Comparison of ENCODE assay signal across 10 cellular contexts in the genomic region with DNA sequence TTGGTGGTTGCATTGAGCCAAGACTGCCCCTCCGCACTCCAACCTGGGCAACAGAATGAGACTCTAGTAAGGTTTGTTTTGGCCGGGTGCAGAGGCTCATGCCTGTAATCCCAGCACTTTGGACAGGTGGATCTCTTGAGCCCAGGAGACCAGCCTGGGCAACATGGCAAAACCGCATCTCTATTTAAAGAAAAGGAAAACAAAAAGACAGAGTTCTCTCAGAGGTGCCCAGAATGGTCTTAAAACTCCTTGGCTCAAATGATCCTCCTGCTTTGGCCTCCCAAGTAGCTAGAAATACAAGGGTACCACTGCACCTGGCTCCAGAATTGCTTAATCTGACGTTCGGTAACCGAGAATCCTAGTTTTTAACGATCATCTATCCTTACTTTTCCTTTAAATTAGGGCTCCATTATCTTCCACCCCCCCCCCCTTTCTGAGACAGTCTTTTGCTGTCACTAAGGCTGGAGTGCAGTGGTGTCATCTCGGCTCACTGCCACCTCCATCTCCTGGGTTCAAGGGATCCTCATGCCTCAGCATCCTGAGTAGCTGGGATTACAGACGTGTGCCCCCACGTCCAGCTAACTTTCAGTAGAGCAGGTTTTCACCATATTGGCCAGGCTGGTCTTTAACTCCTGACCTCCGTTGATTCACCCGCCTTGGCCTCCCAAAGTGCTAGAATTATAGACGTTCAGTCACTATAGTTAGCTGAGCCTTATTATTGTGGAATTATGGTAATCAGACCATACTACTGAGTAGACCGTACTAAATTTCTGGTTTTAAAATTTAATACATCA. TPM values are rescaled to one million over a fixed set of nuclear protein-coding genes. Genes with fewer than 3 reads are reported as not detected.
DNase-seq lines count a peak whose midpoint lies in the region; ATAC-seq, FAIRE-seq and TF ChIP-seq lines count a peak whose summit lies in the region.
"Had no signal": no experiment of that assay in that cellular context is flagged by ENCODE, and none has a peak within 500 bp of the region (broad histone marks: within the 10 kb centered on the region; RNA-seq: fewer than 3 reads in every experiment).

No MANE protein-coding gene starts in this region.

- H3K9me3 ChIP-seq in OCI-LY3 (ENCODE audit: insufficient read depth, low read length), result no peaks in the 10 kb centered on the region
- no peaks in the 10 kb centered on the region for H3K9me3 ChIP-seq in effector memory CD4-positive, alpha-beta T cell (ENCODE audit: control insufficient read depth, low read length)
- no peaks in the 10 kb centered on the region for H3K9me3 ChIP-seq in pancreas

- DNase-seq in effector memory CD4-positive, alpha-beta T cell, result no peak
- DNase-seq in pancreas (peak in 1 of 6 donors; percentile 17), NAMALWA (ENCODE audit: low spot score) (no peak), amygdala (lab: John Stamatoyannopoulos, UW) (no peak), SHP77 (lab: John Stamatoyannopoulos, UW) (no peak), NCI-H1417 (lab: John Stamatoyannopoulos, UW) (no peak)
- DNase-seq: NCI-H446 treated with DMSO at 0.1 percent for 48 hours; stimulated activated CD4-positive, alpha-beta T cell treated with anti-CD3 and anti-CD28 coated beads, Interleukin-2, amount 100 ng/mL, for 48 hours had no signal

- no peak overlapping the region for H2AFZ ChIP-seq in OCI-LY3 (ENCODE audit: low read depth, low read length)

- H3K9ac ChIP-seq in OCI-LY3 (ENCODE audit: low read length), result peak overlapping the region; percentile 99

- peak overlapping the region; percentile 77 for H3K4me3 ChIP-seq in GM08714 (ENCODE audit: low read length)
- peak overlapping the region; percentile 96 for H3K4me3 ChIP-seq in OCI-LY3 (ENCODE audit: low read length)
- peak overlapping the region; percentile 81 for H3K4me3 ChIP-seq in effector memory CD4-positive, alpha-beta T cell (ENCODE audit: insufficient read depth, low read depth, low read length, poor library complexity, severe bottlenecking)
- peak overlapping the region in 3 of 4 donors; percentile 69 to 88 (median 80) for H3K4me3 ChIP-seq in pancreas

- H3K4me1 ChIP-seq in OCI-LY3 (ENCODE audit: low read length) (peaks cover 15% of the 10 kb centered on the region), pancreas (peaks cover 17 to 35% (median 24%) of the 10 kb centered on the region in 3 donors)
- H3K4me1 ChIP-seq in effector memory CD4-positive, alpha-beta T cell (ENCODE audit: control insufficient read depth, insufficient read depth, low read length, poor library complexity, severe bottlenecking), result peaks cover 16% of the 10 kb centered on the region

- intact Hi-C loops in pancreas (cut with DNase I), result no loop called here

- H3K27me3 ChIP-seq in OCI-LY3 (ENCODE audit: low read depth, low read length), result no peaks in the 10 kb centered on the region
- no peaks in the 10 kb centered on the region for H3K27me3 ChIP-seq in effector memory CD4-positive, alpha-beta T cell (replicated peaks; ENCODE audit: control insufficient read depth, insufficient read depth, low read length, poor library complexity, severe bottlenecking)
- H3K27me3 ChIP-seq in pancreas, result no peaks in the 10 kb centered on the region

- WGBS in pancreas, 2 donors, result 56 to 61% methylated on average over 14 of the region's 14 CpGs

- H3K79me2 ChIP-seq in OCI-LY3 (ENCODE audit: low read length), result peaks cover 68% of the 10 kb centered on the region

- H4K20me1 ChIP-seq in OCI-LY3 (ENCODE audit: insufficient read depth, low read length), result no peaks in the 10 kb centered on the region

- ATAC-seq in pancreas, result no peak

- FAIRE-seq in pancreas (lab: Jason Lieb, UNC), result no peak

- TF ChIP-seq CTCF in OCI-LY3 (IDR thresholded peaks at IDR 0.05; ENCODE audit: low read depth, low read length) (no peak), pancreas (IDR thresholded peaks at IDR 0.05) (no peak)

- peak overlapping the region; percentile 84 for H3K4me2 ChIP-seq in OCI-LY3 (ENCODE audit: low read length)

- H3K36me3 ChIP-seq in OCI-LY3 (replicated peaks; ENCODE audit: low read depth, low read length) (peaks cover 51% of the 10 kb centered on the region), pancreas (peaks cover 6 to 20% (median 9%) of the 10 kb centered on the region in 3 donors)
- H3K36me3 ChIP-seq in effector memory CD4-positive, alpha-beta T cell (ENCODE audit: control insufficient read depth, insufficient read depth, low read length), result peaks cover 44% of the 10 kb centered on the region

- H3K27ac ChIP-seq in OCI-LY3 (ENCODE audit: low read length) (peak overlapping the region; percentile 94; the same call in 1 of the 2 replicates), pancreas (no peak overlapping the region)
- peak overlapping the region; percentile 95 for H3K27ac ChIP-seq in effector memory CD4-positive, alpha-beta T cell (ENCODE audit: insufficient read depth, low read length, poor library complexity, severe bottlenecking)

RNA-seq across cellular contexts. Expression of a gene that starts 1.7 kb away (rescaled TPM):
- 100 to 1,000 TPM; 536 to 863 (median 675) TPM for total RNA-seq in pancreas
- polyA plus RNA-seq in pancreas, result 1,000 to 10,000 TPM; 1,298 to 1,472 TPM

RNA-seq across cellular contexts. Expression of a gene that starts 2.2 kb away (rescaled TPM):
- 10 to 100 TPM; 13.7 to 36.5 (median 27.2) TPM for total RNA-seq in pancreas
- polyA plus RNA-seq in pancreas, result 10 to 100 TPM; 21.6 to 55.7 TPM

RNA-seq across cellular contexts. Expression of a gene that starts 14.3 kb away (rescaled TPM):
- total RNA-seq in pancreas, result 10 to 100 TPM; 27.1 to 41.6 (median 32.6) TPM
- polyA plus RNA-seq in pancreas, result 100 to 1,000 TPM in 1 of 2 donors, 10 to 100 TPM in 1; 67.0 to 163 TPM

RNA-seq across cellular contexts. Expression of a gene that starts 18.5 kb away (rescaled TPM):
- 10 to 100 TPM in 4 of 6 donors, 1 to 10 TPM in 2; 9.1 to 21.3 (median 14.0) TPM for total RNA-seq in pancreas
- polyA plus RNA-seq in pancreas, result 10 to 100 TPM; 61.1 to 86.2 TPM

RNA-seq across cellular contexts. Expression of a gene that starts 40.6 kb away (rescaled TPM):
- 100 to 1,000 TPM; 105 to 210 (median 169) TPM for total RNA-seq in pancreas
- 10 to 100 TPM; 79.2 to 79.8 TPM for polyA plus RNA-seq in pancreas

Comparison
In these comparisons a context has a peak if more than half of its experiments do, and no peak if none do; other contexts are left out.
1. H3K27ac ChIP-seq: peak in OCI-LY3 (single experiment) and effector memory CD4-positive, alpha-beta T cell (single experiment); none in pancreas (0 of 4).
2. Peak in every context shown above with its lines, with median percentiles within 50 percentile points of each other: H3K4me3 ChIP-seq.